18 cellular contexts compared by ENCODE assay signal in the genomic region with DNA sequence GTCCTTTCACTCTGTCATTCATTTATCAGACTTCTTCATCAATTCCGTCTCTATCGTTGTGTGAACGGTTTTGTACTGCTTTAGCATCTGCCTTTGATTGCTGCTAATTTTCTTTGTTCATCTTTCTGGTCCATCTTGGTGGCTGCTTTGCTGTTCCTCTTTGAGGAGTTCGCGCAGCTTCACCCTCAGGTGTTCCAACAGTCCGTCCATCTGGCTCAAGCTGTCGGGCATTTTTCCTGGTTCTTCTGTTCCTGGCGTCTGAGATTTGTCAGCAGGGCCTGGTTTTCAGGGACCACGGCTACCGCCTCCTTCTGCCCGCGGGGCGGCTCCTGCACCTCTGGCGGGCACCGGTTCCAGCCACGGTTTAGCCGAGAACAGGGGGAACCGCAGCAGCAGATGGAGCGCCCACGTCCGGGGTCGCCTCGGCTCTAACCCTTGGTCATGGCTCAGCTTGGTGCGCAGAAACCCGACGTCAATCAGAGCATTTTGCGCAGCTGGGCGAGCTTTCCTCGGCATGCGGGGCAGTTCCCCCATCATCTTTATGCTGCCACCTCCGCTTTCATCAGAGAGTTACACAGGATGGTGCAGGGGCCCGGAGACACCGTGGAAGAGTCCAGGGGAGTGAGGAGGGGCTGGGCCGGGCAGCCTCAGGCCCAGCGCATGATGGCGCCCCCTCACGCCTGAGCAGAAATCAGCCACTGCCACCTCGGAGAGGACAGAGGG.
DNase-seq lines count a peak whose midpoint lies in the region; ATAC-seq and TF ChIP-seq lines count a peak whose summit lies in the region.
"Had no signal": no experiment of that assay in that cellular context is flagged by ENCODE, and none has a peak within 500 bp of the region (broad histone marks: within the 10 kb centered on the region; RNA-seq: fewer than 3 reads in every experiment).

No MANE protein-coding gene starts in this region.

- H2BK120ac ChIP-seq in neuronal stem cell (ENCODE audit: low read depth, low read length), result no peak overlapping the region

- H2AK5ac ChIP-seq in neuronal stem cell (ENCODE audit: low read depth, low read length), result no peak overlapping the region

- H3K79me2 ChIP-seq in MM.1S (ENCODE audit: low read length), result no peaks in the 10 kb centered on the region

- no peak overlapping the region for H3K27ac ChIP-seq in CD4-positive, alpha-beta T cell (ENCODE audit: low read depth, low read length)
- H3K27ac ChIP-seq in body of pancreas (peak overlapping the region in 2 of 4 donors; percentile 30 to 65), neuronal stem cell (replicated peaks; ENCODE audit: low read length) (no peak overlapping the region), MM.1S (ENCODE audit: low read length) (no peak overlapping the region)
- H3K27ac ChIP-seq: C4-2B, stomach had no signal

- CTCF ChIA-PET in activated CD4-positive, alpha-beta T cell treated with anti-CD3 and anti-CD28 coated beads for 36 hours (lab: Charles Lee), result interaction anchor here (1.0 kb wide), 1 partner anchor 89 kb away, joined by 3 read pairs; no protein-coding TSS in a partner anchor
- CTCF ChIA-PET in CD4-positive, alpha-beta T cell (lab: Charles Lee), result no interaction called here

- POLR2A ChIA-PET in activated CD4-positive, alpha-beta T cell treated with anti-CD3 and anti-CD28 coated beads for 36 hours (lab: Charles Lee), result no interaction called here
- POLR2A ChIA-PET in CD4-positive, alpha-beta T cell (lab: Charles Lee), result interaction anchor here (1.0 to 1.7 kb wide), 4 partner anchors 109 to 281 kb away, joined by 3 to 9 read pairs (median 6); partner anchors contain the start of genes ZNF429 and ZNF493

- no peak overlapping the region for H4K91ac ChIP-seq in neuronal stem cell (ENCODE audit: low read depth, low read length, poor library complexity)

- H3K27me3 Mint-ChIP-seq in activated CD4-positive, alpha-beta T cell treated with anti-CD3 and anti-CD28 coated beads for 36 hours, result peaks cover 4% of the 10 kb centered on the region
- peaks cover 12% of the 10 kb centered on the region for H3K27me3 Mint-ChIP-seq in CD4-positive, alpha-beta T cell

- H2AFZ ChIP-seq in neuronal stem cell (ENCODE audit: low read length) (no peak overlapping the region), MM.1S (ENCODE audit: low read length) (no peak overlapping the region)

- TF ChIP-seq POLR2A in body of pancreas (IDR thresholded peaks at IDR 0.05), result no peak

- no peak overlapping the region for H2BK15ac ChIP-seq in neuronal stem cell (ENCODE audit: low read length)

- WGBS in body of pancreas, 2 donors, result 52 to 58% methylated on average over 24 to 36 of the region's 38 CpGs
- no CpG with 5 or more reads among the region's 38 CpGs for WGBS in neuronal stem cell (ENCODE audit: extremely low coverage in 2 of 2, insufficient read length in 2 of 2, insufficient replicate concordance in 1 of 2), 2 donors

- no peaks in the 10 kb centered on the region for H3K9me2 ChIP-seq in MM.1S (replicated peaks; ENCODE audit: insufficient read depth, low read length)

- no peak overlapping the region for H3K4ac ChIP-seq in neuronal stem cell (ENCODE audit: low read length)

- no peaks in the 10 kb centered on the region for H4K20me1 ChIP-seq in MM.1S (ENCODE audit: insufficient read depth, low read length)

- H3K23ac ChIP-seq in neuronal stem cell (ENCODE audit: low read depth, low read length, poor library complexity), result peak overlapping the region; percentile 55

- H3K4me2 ChIP-seq in neuronal stem cell (ENCODE audit: insufficient read depth, low read length, poor library complexity, severe bottlenecking) (no peak overlapping the region), MM.1S (ENCODE audit: low read depth, low read length) (no peak overlapping the region)

- no peaks in the 10 kb centered on the region for H3K36me3 Mint-ChIP-seq in activated CD4-positive, alpha-beta T cell treated with anti-CD3 and anti-CD28 coated beads for 36 hours (ENCODE audit: low read depth)
- no peaks in the 10 kb centered on the region for H3K36me3 Mint-ChIP-seq in CD4-positive, alpha-beta T cell (ENCODE audit: low read depth)

- DNase-seq in activated CD4-positive, alpha-beta T cell treated with anti-CD3 and anti-CD28 coated beads for 36 hours, result peak; percentile 55
- DNase-seq in activated CD4-positive, alpha-beta T cell treated with anti-CD3 and anti-CD28 coated beads, Interleukin-2, amount 50 U/mL, for 4 hours, result no peak
- DNase-seq in CD4-positive, alpha-beta T cell, result peak in 3 of 10 experiments; percentile 5 to 34 (median 8)
- DNase-seq in body of pancreas, result peak in 3 of 4 donors; percentile 18 to 50 (median 33)
- no peak for DNase-seq in neuronal stem cell (ENCODE audit: low spot score)
- DNase-seq in MM.1S, result no peak
- DNase-seq in NCI-H82 treated with DMSO at 0.1 percent for 48 hours (lab: John Stamatoyannopoulos, UW; ENCODE audit: unreplicated experiment), result no peak
- no peak for DNase-seq in NCI-H2196 (lab: John Stamatoyannopoulos, UW; ENCODE audit: unreplicated experiment)
- DNase-seq: activated CD4-positive, alpha-beta T cell treated with anti-CD3 and anti-CD28 coated beads for 1 hour; foreskin melanocyte; mammary epithelial cell; MG63; NCI-H2029; NCI-H524 treated with DMSO at 0.1 percent for 48 hours; RPMI8226; stomach had no signal

- H3K9me3 ChIP-seq in CD4-positive, alpha-beta T cell (ENCODE audit: control insufficient read depth, low read length), result no peaks in the 10 kb centered on the region
- H3K9me3 ChIP-seq in body of pancreas (no peaks in the 10 kb centered on the region), neuronal stem cell (replicated peaks in 1 of 2; ENCODE audit: control insufficient read depth in 2 of 2, insufficient read depth in 1 of 2, low read depth in 1 of 2, low read length in 2 of 2) (peaks cover 3% of the 10 kb centered on the region in 2 donors), MM.1S (replicated peaks; ENCODE audit: insufficient read depth, low read length) (no peaks in the 10 kb centered on the region)
- H3K9me3 ChIP-seq: MG63 had no signal

- peaks cover 5% of the 10 kb centered on the region for H3K4me1 Mint-ChIP-seq in activated CD4-positive, alpha-beta T cell treated with anti-CD3 and anti-CD28 coated beads for 36 hours
- peaks cover 13% of the 10 kb centered on the region for H3K4me1 Mint-ChIP-seq in CD4-positive, alpha-beta T cell (ENCODE audit: low read depth)

- no peak overlapping the region for H3K9ac ChIP-seq in neuronal stem cell (ENCODE audit: low read depth, low read length, poor library complexity)
- H3K9ac ChIP-seq in MM.1S (ENCODE audit: low read length), result no peak overlapping the region

- H3K79me1 ChIP-seq in neuronal stem cell (ENCODE audit: low read depth, low read length), result no peaks in the 10 kb centered on the region

- H3K18ac ChIP-seq in neuronal stem cell (ENCODE audit: low read length), result peak overlapping the region; percentile 71

- ATAC-seq in activated CD4-positive, alpha-beta T cell treated with anti-CD3 and anti-CD28 coated beads for 36 hours, result peak; percentile 75
- ATAC-seq in CD4-positive, alpha-beta T cell (ENCODE audit: poor library complexity), result peak; percentile 51
- peak; percentile 80 for ATAC-seq in body of pancreas
- ATAC-seq: sciatic nerve had no signal

- H3K4me3 Mint-ChIP-seq in activated CD4-positive, alpha-beta T cell treated with anti-CD3 and anti-CD28 coated beads for 36 hours, result peak overlapping the region; percentile 58
- H3K4me3 Mint-ChIP-seq in CD4-positive, alpha-beta T cell, result peak overlapping the region; percentile 84

- TF ChIP-seq CTCF in CD4-positive, alpha-beta T cell (IDR thresholded peaks at IDR 0.05), result no peak
- TF ChIP-seq CTCF in body of pancreas (IDR thresholded peaks at IDR 0.05) (peak in 3 of 7 experiments; percentile 26 to 36 (median 35)), MM.1S (IDR thresholded peaks at IDR 0.05; ENCODE audit: low read length) (no peak)

- H3K36me3 ChIP-seq in body of pancreas (replicated peaks in 1 of 2; ENCODE audit: insufficient read depth in 1 of 2, low read depth in 2 of 2) (no peaks in the 10 kb centered on the region), neuronal stem cell (replicated peaks in 1 of 2; ENCODE audit: control insufficient read depth in 2 of 2, insufficient read depth in 2 of 2, low read length in 2 of 2) (no peaks in the 10 kb centered on the region), MM.1S (replicated peaks; ENCODE audit: insufficient read depth, low read length) (no peaks in the 10 kb centered on the region)
- H3K36me3 ChIP-seq: MG63, stomach had no signal

- no peak overlapping the region for H3K4me3 ChIP-seq in body of pancreas
- no peak overlapping the region for H3K4me3 ChIP-seq in neuronal stem cell (ENCODE audit: low read length in 2 of 2)
- H3K4me3 ChIP-seq in MM.1S (ENCODE audit: low read length), result no peak overlapping the region
- H3K4me3 ChIP-seq: MG63, stomach had no signal

- no peak overlapping the region for H4K8ac ChIP-seq in neuronal stem cell (ENCODE audit: low read depth, low read length)

- no peaks in the 10 kb centered on the region for H3F3A ChIP-seq in MM.1S (ENCODE audit: insufficient read depth, low read length)

- no peak overlapping the region for H2BK5ac ChIP-seq in neuronal stem cell (ENCODE audit: low read length)

- H3K4me1 ChIP-seq in body of pancreas, result no peaks in the 10 kb centered on the region
- H3K4me1 ChIP-seq in neuronal stem cell (ENCODE audit: control insufficient read depth in 2 of 2, insufficient read depth in 1 of 2, low read depth in 1 of 2, low read length in 2 of 2), result no peaks in the 10 kb centered on the region
- H3K4me1 ChIP-seq in MM.1S (ENCODE audit: low read length), result no peaks in the 10 kb centered on the region

- H3K14ac ChIP-seq in neuronal stem cell (ENCODE audit: low read length), result peak overlapping the region; percentile 21

- no peaks in the 10 kb centered on the region for H3K27me3 ChIP-seq in CD4-positive, alpha-beta T cell (ENCODE audit: control insufficient read depth, insufficient read depth, low read length)
- H3K27me3 ChIP-seq in body of pancreas (no peaks in the 10 kb centered on the region), neuronal stem cell (ENCODE audit: control insufficient read depth in 3 of 3, insufficient read depth in 3 of 3, low read depth in 1 of 3, low read length in 3 of 3) (no peaks in the 10 kb centered on the region), MM.1S (replicated peaks; ENCODE audit: insufficient read depth, low read length) (no peaks in the 10 kb centered on the region)
- H3K27me3 ChIP-seq: MG63, stomach had no signal

- intact Hi-C loops in activated CD4-positive, alpha-beta T cell treated with anti-CD3 and anti-CD28 coated beads for 36 hours (cut with DNase I, micrococcal nuclease), result loop anchor here in 1 of 2 experiments (5.0 kb wide), 1 partner anchor 176 kb away; no protein-coding TSS in a partner anchor
- intact Hi-C loops in CD4-positive, alpha-beta T cell (cut with DNase I, micrococcal nuclease), result no loop called here
- intact Hi-C loops in body of pancreas (cut with DNase I), result no loop called here

- H2BK12ac ChIP-seq in neuronal stem cell (ENCODE audit: low read length), result no peak overlapping the region

- peaks cover 5% of the 10 kb centered on the region for H3K9me3 Mint-ChIP-seq in activated CD4-positive, alpha-beta T cell treated with anti-CD3 and anti-CD28 coated beads for 36 hours (ENCODE audit: low read depth)
- peaks cover under 1% of the 10 kb centered on the region for H3K9me3 Mint-ChIP-seq in CD4-positive, alpha-beta T cell

- peak overlapping the region; percentile 67 for H3K27ac Mint-ChIP-seq in activated CD4-positive, alpha-beta T cell treated with anti-CD3 and anti-CD28 coated beads for 36 hours
- peak overlapping the region; percentile 45 for H3K27ac Mint-ChIP-seq in CD4-positive, alpha-beta T cell

Comparison
In these comparisons a context has a peak if more than half of its experiments do, and no peak if none do; other contexts are left out.
1. DNase-seq: peak in activated CD4-positive, alpha-beta T cell treated with anti-CD3 and anti-CD28 coated beads for 36 hours (single experiment) and body of pancreas (3 of 4); none in activated CD4-positive, alpha-beta T cell treated with anti-CD3 and anti-CD28 coated beads, Interleukin-2, amount 50 U/mL, for 4 hours (0 of 2), neuronal stem cell (single experiment), MM.1S (single experiment), NCI-H82 treated with DMSO at 0.1 percent for 48 hours (single experiment) and NCI-H2196 (single experiment).
2. Peak in every context shown above with its lines, with median percentiles within 50 percentile points of each other: ATAC-seq.